Comparison of ENCODE assay signal across 1 cellular context in the genomic region with DNA sequence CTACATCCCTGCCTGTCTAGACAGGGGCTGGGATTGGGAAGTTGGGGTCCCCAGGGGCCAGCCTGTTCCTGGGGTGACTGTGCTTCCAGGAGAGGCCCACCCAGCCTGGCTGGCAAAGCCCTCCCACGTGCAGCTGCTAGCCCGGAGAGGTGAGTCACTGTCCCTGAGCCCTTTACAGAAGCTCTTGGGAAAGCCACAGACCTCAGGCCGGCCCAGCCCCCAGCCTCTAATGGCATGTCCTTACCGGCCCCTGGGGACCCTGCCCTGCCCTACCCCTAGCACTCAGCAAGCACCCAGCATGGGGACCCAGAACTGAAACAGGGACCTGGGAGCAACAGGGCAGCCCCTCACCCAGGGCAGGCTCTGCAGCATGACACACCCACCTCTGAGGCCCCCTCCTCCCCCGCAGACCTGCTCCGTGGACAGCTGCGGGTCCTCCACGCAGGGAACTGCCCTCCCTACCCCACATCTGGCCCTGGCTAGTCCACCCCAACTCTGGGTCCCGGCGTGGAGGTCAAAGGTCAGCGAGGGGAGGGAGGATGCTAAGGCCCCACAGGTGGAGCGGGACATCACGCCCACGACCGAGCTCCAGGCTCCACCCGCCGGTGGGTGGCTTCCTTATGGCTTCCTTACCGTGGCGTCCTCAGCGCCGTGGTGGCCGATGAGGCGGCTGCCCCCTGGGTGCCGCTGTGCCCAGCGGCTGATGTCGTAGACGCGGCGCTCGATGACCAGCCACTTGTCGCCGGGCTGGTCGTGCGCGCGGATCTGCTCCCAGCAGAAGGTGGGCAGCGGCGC.
TF ChIP-seq lines count a peak whose summit lies in the region.

No MANE protein-coding gene starts in this region.

TF ChIP-seq in K562, 482 proteins besides CTCF, POLR2A, EP300 and RAD21 (continued from another document):
- TF ChIP-seq NKRF (IDR thresholded peaks at IDR 0.05; ENCODE audit: borderline replicate concordance) (peak; percentile 45; the same call in 1 of the 2 replicates), BHLHE40 (IDR thresholded peaks at IDR 0.05; ENCODE audit: low read length) (peak; percentile 69), KAT7 (CRISPR knock-in tag; IDR thresholded peaks at IDR 0.05; ENCODE audit: borderline replicate concordance) (0 out of 2 replicates have a peak, but pooled peaks have one; percentile 28), ETV1 (tag; conservative IDR thresholded peaks at IDR 0.05; ENCODE audit: low read depth) (no peak), SMARCE1 (IDR thresholded peaks at IDR 0.05) (peak; percentile 84), E2F5 (CRISPR knock-in tag; IDR thresholded peaks at IDR 0.05) (0 out of 2 replicates have a peak, but pooled peaks have one; percentile 34), SIN3A (IDR thresholded peaks at IDR 0.05; ENCODE audit: borderline replicate concordance in 2 of 2, control insufficient read depth in 1 of 2, low read depth in 2 of 2, low read length in 2 of 2) (peak in 1 of 2 experiments; percentile 78; a peak in 1 of 4 replicates), FOSL1 (tag; conservative IDR thresholded peaks at IDR 0.05) (peak; percentile 84), HNRNPL (IDR thresholded peaks at IDR 0.05; ENCODE audit: low read depth, low read length) (peak; percentile 71; the same call in 1 of the 2 replicates), KDM1A (IDR thresholded peaks at IDR 0.05) (peak; percentile 22 to 62; a peak in 1 of 4 replicates), HDAC1 (IDR thresholded peaks at IDR 0.05) (0 out of 4 replicates have a peak, but pooled peaks of 1 of the 2 experiments have one; percentile 69), TEAD1 (CRISPR knock-in tag; IDR thresholded peaks at IDR 0.05) (peak in 1 of 2 experiments; percentile 72; a peak in 2 of 4 replicates), ETV6 (IDR thresholded peaks at IDR 0.05; ENCODE audit: borderline replicate concordance in 1 of 2, low read depth in 2 of 2, low read length in 1 of 2) (no peak), ETV6 (CRISPR knock-in tag; IDR thresholded peaks at IDR 0.05; ENCODE audit: borderline replicate concordance) (no peak), STAT5A (IDR thresholded peaks at IDR 0.05; ENCODE audit: borderline replicate concordance, low read length) (no peak), SP1 (CRISPR knock-in tag; IDR thresholded peaks at IDR 0.05) (peak; percentile 67), ZNF830 (CRISPR knock-in tag; IDR thresholded peaks at IDR 0.05) (peak; percentile 16; the same call in 1 of the 2 replicates), GABPB1 (CRISPR knock-in tag; IDR thresholded peaks at IDR 0.05) (0 out of 2 replicates have a peak, but pooled peaks have one; percentile 15), LEF1 (IDR thresholded peaks at IDR 0.05) (0 out of 2 replicates have a peak, but pooled peaks have one; percentile 36), MXI1 (IDR thresholded peaks at IDR 0.05; ENCODE audit: low read depth, low read length) (peak; percentile 16; the same call in 1 of the 2 replicates), DMBX1 (CRISPR knock-in tag; IDR thresholded peaks at IDR 0.05; ENCODE audit: borderline replicate concordance) (no peak)
- TF ChIP-seq, protein P1, sequence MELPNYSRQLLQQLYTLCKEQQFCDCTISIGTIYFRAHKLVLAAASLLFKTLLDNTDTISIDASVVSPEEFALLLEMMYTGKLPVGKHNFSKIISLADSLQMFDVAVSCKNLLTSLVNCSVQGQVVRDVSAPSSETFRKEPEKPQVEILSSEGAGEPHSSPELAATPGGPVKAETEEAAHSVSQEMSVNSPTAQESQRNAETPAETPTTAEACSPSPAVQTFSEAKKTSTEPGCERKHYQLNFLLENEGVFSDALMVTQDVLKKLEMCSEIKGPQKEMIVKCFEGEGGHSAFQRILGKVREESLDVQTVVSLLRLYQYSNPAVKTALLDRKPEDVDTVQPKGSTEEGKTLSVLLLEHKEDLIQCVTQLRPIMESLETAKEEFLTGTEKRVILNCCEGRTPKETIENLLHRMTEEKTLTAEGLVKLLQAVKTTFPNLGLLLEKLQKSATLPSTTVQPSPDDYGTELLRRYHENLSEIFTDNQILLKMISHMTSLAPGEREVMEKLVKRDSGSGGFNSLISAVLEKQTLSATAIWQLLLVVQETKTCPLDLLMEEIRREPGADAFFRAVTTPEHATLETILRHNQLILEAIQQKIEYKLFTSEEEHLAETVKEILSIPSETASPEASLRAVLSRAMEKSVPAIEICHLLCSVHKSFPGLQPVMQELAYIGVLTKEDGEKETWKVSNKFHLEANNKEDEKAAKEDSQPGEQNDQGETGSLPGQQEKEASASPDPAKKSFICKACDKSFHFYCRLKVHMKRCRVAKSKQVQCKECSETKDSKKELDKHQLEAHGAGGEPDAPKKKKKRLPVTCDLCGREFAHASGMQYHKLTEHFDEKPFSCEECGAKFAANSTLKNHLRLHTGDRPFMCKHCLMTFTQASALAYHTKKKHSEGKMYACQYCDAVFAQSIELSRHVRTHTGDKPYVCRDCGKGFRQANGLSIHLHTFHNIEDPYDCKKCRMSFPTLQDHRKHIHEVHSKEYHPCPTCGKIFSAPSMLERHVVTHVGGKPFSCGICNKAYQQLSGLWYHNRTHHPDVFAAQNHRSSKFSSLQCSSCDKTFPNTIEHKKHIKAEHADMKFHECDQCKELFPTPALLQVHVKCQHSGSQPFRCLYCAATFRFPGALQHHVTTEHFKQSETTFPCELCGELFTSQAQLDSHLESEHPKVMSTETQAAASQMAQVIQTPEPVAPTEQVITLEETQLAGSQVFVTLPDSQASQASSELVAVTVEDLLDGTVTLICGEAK (IDR thresholded peaks at IDR 0.05), result peak; percentile 50; the same call in 1 of the 2 replicates
- TF ChIP-seq, protein P1 (CRISPR knock-in tag; IDR thresholded peaks at IDR 0.05), result no peak
